Comparison of ENCODE assay signal across 8 cellular contexts in the genomic region with DNA sequence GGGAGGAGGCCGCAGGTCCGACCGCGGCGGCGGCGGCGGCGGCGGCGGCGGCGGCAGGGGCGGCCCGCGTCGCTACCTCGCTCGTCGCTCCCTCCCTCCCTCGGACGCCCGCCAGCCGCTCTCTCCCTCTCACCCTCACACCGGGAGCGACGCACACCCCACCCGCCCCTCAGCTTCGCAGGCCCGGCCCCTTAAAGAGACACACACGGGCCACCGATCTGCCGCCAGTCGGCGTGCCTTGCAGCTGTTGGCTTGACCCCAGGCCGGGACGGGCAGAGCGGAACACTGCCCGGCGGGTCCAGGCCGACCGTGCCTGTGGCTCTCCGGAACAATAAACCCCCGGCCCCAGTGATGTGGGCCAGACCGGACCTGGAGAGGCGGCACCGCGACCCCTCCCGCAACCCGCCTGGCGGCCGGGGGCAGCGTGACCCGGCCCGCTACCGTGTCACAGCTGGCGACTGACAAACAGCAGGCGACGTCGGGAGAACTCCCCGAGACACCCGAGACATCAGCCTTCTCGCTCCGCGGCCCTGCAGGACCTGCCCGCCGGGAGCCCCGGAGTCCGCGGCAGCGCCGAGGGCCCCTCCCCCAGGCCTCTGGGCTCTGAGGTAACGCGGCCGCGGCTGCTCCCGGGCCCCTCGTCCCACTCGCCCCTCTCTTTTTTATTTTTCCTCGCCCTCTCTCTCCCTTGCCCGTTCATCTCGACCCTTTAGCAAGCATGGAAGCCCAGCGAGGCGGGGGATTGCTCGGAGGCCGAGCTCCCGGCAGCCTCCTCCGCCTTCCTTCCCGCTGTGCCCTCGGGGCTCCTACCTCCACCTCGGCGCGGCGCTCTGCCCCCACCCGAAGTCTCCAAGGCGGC. TPM values are rescaled to one million over a fixed set of nuclear protein-coding genes. Genes with fewer than 3 reads are reported as not detected.
DNase-seq lines count a peak whose midpoint lies in the region; ATAC-seq and TF ChIP-seq lines count a peak whose summit lies in the region.

A gene with protein sequence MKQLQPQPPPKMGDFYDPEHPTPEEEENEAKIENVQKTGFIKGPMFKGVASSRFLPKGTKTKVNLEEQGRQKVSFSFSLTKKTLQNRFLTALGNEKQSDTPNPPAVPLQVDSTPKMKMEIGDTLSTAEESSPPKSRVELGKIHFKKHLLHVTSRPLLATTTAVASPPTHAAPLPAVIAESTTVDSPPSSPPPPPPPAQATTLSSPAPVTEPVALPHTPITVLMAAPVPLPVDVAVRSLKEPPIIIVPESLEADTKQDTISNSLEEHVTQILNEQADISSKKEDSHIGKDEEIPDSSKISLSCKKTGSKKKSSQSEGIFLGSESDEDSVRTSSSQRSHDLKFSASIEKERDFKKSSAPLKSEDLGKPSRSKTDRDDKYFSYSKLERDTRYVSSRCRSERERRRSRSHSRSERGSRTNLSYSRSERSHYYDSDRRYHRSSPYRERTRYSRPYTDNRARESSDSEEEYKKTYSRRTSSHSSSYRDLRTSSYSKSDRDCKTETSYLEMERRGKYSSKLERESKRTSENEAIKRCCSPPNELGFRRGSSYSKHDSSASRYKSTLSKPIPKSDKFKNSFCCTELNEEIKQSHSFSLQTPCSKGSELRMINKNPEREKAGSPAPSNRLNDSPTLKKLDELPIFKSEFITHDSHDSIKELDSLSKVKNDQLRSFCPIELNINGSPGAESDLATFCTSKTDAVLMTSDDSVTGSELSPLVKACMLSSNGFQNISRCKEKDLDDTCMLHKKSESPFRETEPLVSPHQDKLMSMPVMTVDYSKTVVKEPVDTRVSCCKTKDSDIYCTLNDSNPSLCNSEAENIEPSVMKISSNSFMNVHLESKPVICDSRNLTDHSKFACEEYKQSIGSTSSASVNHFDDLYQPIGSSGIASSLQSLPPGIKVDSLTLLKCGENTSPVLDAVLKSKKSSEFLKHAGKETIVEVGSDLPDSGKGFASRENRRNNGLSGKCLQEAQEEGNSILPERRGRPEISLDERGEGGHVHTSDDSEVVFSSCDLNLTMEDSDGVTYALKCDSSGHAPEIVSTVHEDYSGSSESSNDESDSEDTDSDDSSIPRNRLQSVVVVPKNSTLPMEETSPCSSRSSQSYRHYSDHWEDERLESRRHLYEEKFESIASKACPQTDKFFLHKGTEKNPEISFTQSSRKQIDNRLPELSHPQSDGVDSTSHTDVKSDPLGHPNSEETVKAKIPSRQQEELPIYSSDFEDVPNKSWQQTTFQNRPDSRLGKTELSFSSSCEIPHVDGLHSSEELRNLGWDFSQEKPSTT (N-terminal part only) (minus strand): TSS at position 124 of the 859 bp plus-strand sequence. CDS start 189 bp downstream, outside the sequence.

- H3K4me1 ChIP-seq in right lobe of liver = peaks cover 0 to 36% (median 7%) of the 10 kb centered on the region in 4 donors

- intact Hi-C loops in right lobe of liver (cut with DNase I) = no loop called here

- peak; percentile 17 to 51 (median 30) for TF ChIP-seq CTCF in right lobe of liver (IDR thresholded peaks at IDR 0.05)

- peak within 1 kb of the TSS; percentile 81 to 97 (median 95) for H3K4me3 ChIP-seq in right lobe of liver

- peak; percentile 74 for TF ChIP-seq POLR2A in right lobe of liver (IDR thresholded peaks at IDR 0.05)

- no peaks in the 10 kb centered on the region for H3K9me3 ChIP-seq in right lobe of liver

- DNase-seq in C1 segment of cervical spinal cord (lab: John Stamatoyannopoulos, UW) = peak; percentile 48 to 94 (median 86)
- DNase-seq in GM19240 (ENCODE audit: insufficient read length, low spot score) = peak; percentile 52
- peak; percentile 91 for DNase-seq in NCI-H748 (lab: John Stamatoyannopoulos, UW; ENCODE audit: unreplicated experiment)
- DNase-seq in activated CD4-positive, alpha-beta T cell treated with anti-CD3 and anti-CD28 coated beads, Interleukin-2, amount 50 U/mL, for 48 hours = peak; percentile 85 to 87
- peak; percentile 78 to 93 for DNase-seq in dermis microvascular lymphatic vessel endothelial cell (ENCODE audit: low read depth in 2 of 2)
- DNase-seq in right lobe of liver = peak; percentile 98 to 99 (median 98)
- DNase-seq in stimulated activated CD4-positive, alpha-beta T cell treated with anti-CD3 and anti-CD28 coated beads, Interleukin-4, amount 100 ng/mL, for 24 hours = peak; percentile 87

- 0% methylated on average over 23 of the region's 96 CpGs for WGBS in right lobe of liver (ENCODE audit: insufficient coverage, low coverage, low lambda C conversion rate, missing lambda C conversion rate)

- no peaks in the 10 kb centered on the region for H3K36me3 ChIP-seq in right lobe of liver

- ATAC-seq in HG03460 (IDR thresholded peaks at IDR 0.05; ENCODE audit: unreplicated experiment) (peak; percentile 66), right lobe of liver (peak; percentile 93 to 97 (median 94))

- no peaks in the 10 kb centered on the region for H3K27me3 ChIP-seq in right lobe of liver

- H3K27ac ChIP-seq in right lobe of liver = peak within 1 kb of the TSS; percentile 87 to 95 (median 93)

RNA-seq across cellular contexts. Expression of the gene that starts here (rescaled TPM):
- total RNA-seq in dermis microvascular lymphatic vessel endothelial cell (18.9 and 22.4 TPM in 2 replicates), right lobe of liver (10 to 100 TPM; 20.3 to 27.0 (median 21.9) TPM)

Comparison
In these comparisons a context has a peak if more than half of its experiments do, and no peak if none do; other contexts are left out.
1. Peak in every context shown above with its lines: DNase-seq, ATAC-seq, H3K4me3 ChIP-seq and H3K27ac ChIP-seq.